ENCODE assay signal across 21 cellular contexts in genomic region chr5:155508673-155509072, GRCh38.
DNase-seq lines count a peak whose midpoint lies in the region; ATAC-seq, FAIRE-seq and TF ChIP-seq lines count a peak whose summit lies in the region.
"Had no signal": no experiment of that assay in that cellular context is flagged by ENCODE, and none has a peak within 500 bp of the region (broad histone marks: within the 10 kb centered on the region; RNA-seq: fewer than 3 reads in every experiment).

No MANE protein-coding gene starts in this region.

- CTCF ChIA-PET in HepG2 (lab: Yijun Ruan, JAX; ENCODE audit: low intra/inter-chr PET ratio, low total read pairs): no interaction called here

- FAIRE-seq in HepG2 (lab: Jason Lieb, UNC): no peak
- no peak for FAIRE-seq in small intestine (lab: Jason Lieb, UNC)
- FAIRE-seq: A204.1, GM12891, GM18507 had no signal

- H3K36me3 ChIP-seq in HepG2 (replicated peaks in 1 of 2; ENCODE audit: control insufficient read depth in 1 of 2, insufficient read depth in 2 of 2, low read length in 2 of 2) (no peaks in the 10 kb centered on the region), small intestine (ENCODE audit: control insufficient read depth in 2 of 2, insufficient read depth in 2 of 2, low read length in 2 of 2) (no peaks in the 10 kb centered on the region)
- H3K36me3 ChIP-seq: BLaER1 had no signal

- H3K4me3 ChIP-seq in HepG2 (replicated peaks in 1 of 3; ENCODE audit: insufficient read depth in 1 of 3, low read depth in 2 of 3, low read length in 3 of 3) (no peak overlapping the region), small intestine (ENCODE audit: low read depth in 1 of 2, low read length in 2 of 2) (no peak overlapping the region)
- H3K4me3 ChIP-seq: BLaER1, GM23338 had no signal

- no peak overlapping the region for H3K4me3 Mint-ChIP-seq in type B pancreatic cell
- H3K4me3 Mint-ChIP-seq: B cell; CD4-positive, CD25-positive, alpha-beta regulatory T cell; CD8-positive, alpha-beta T cell; GM23338; H9 had no signal

- H3K79me2 ChIP-seq in HepG2 (ENCODE audit: insufficient read depth, low read length): no peaks in the 10 kb centered on the region

- H3K27ac Mint-ChIP-seq in type B pancreatic cell: no peak overlapping the region
- H3K27ac Mint-ChIP-seq: B cell; CD4-positive, CD25-positive, alpha-beta regulatory T cell; CD8-positive, alpha-beta T cell; GM23338; H9 had no signal

- 28% methylated on average over 3 of the region's 3 CpGs for WGBS in HepG2 (ENCODE audit: low lambda C conversion rate)
- 39 to 72% (median 52%) methylated on average over 3 of the region's 3 CpGs for WGBS in small intestine, 3 donors

- H3K4me1 Mint-ChIP-seq in type B pancreatic cell (ENCODE audit: unreplicated experiment): no peaks in the 10 kb centered on the region
- H3K4me1 Mint-ChIP-seq: B cell; CD4-positive, CD25-positive, alpha-beta regulatory T cell had no signal

- in situ Hi-C loops in HepG2 (cut with HindIII; ENCODE audit: extremely low pct_ligation_motif_present, low pct_unique_long_range_greater_than_20kb): no loop called here

- H3K4me2 ChIP-seq in HepG2 (ENCODE audit: low read depth, low read length): no peak overlapping the region
- H3K4me2 ChIP-seq: BLaER1, GM23338 had no signal

- TF ChIP-seq CTCF in HepG2 (CRISPR knock-in tag; IDR thresholded peaks at IDR 0.05) (no peak), type B pancreatic cell (conservative IDR thresholded peaks at IDR 0.05) (no peak)

- peaks cover 12% of the 10 kb centered on the region for H3K27me3 Mint-ChIP-seq in type B pancreatic cell
- H3K27me3 Mint-ChIP-seq: B cell; CD4-positive, CD25-positive, alpha-beta regulatory T cell had no signal

- H2AFZ ChIP-seq in HepG2 (ENCODE audit: low read length): peak overlapping the region; percentile 54
- H2AFZ ChIP-seq: GM23338 had no signal

- H3K4me1 ChIP-seq in HepG2 (ENCODE audit: insufficient read depth, low read length) (peaks cover 33% of the 10 kb centered on the region), small intestine (ENCODE audit: control insufficient read depth in 2 of 2, insufficient read depth in 1 of 2, low read depth in 1 of 2, low read length in 1 of 2) (no peaks in the 10 kb centered on the region)
- H3K4me1 ChIP-seq: BLaER1 had no signal

- no peaks in the 10 kb centered on the region for H3K9me3 Mint-ChIP-seq in type B pancreatic cell
- H3K9me3 Mint-ChIP-seq: CD8-positive, alpha-beta T cell; GM23338; H9 had no signal

- H3K27ac ChIP-seq in HepG2 (ENCODE audit: extremely low read length, insufficient read depth, low read length) (no peak overlapping the region), small intestine (ENCODE audit: low read depth in 1 of 2, low read length in 1 of 2) (no peak overlapping the region)
- H3K27ac ChIP-seq: BLaER1, C4-2B had no signal

- no peak for TF ChIP-seq RAD21 in HepG2 (CRISPR knock-in tag; IDR thresholded peaks at IDR 0.05)

- POLR2A ChIA-PET in HepG2 (lab: Yijun Ruan, JAX): no interaction called here

- H3K9ac ChIP-seq in HepG2 (ENCODE audit: insufficient read depth, low read depth, low read length): no peak overlapping the region
- H3K9ac ChIP-seq: BLaER1 had no signal

- no peaks in the 10 kb centered on the region for H3K9me3 ChIP-seq in HepG2 (ENCODE audit: low read length)
- no peaks in the 10 kb centered on the region for H3K9me3 ChIP-seq in small intestine (ENCODE audit: control insufficient read depth, low read depth)
- H3K9me3 ChIP-seq: BLaER1, Caco-2 had no signal

- DNase-seq in HuH-7 (ENCODE audit: low spot score) (peak; percentile 2), NCI-H69 (lab: John Stamatoyannopoulos, UW) (peak; percentile 27), HepG2 (ENCODE audit: low spot score) (peak; percentile 48), small intestine (peak; percentile 9), type B pancreatic cell (ENCODE audit: extremely low spot score, unreplicated experiment) (no peak), NCI-H2107 (lab: John Stamatoyannopoulos, UW) (no peak)
- DNase-seq: Caco-2; CD4-positive, CD25-positive, alpha-beta regulatory T cell; CD8-positive, alpha-beta T cell; DMS153; GF-D8; H9 had no signal

- intact Hi-C loops in HepG2 (cut with micrococcal nuclease; ENCODE audit: unreplicated experiment): loop anchor here (1.0 kb wide), 1 partner anchor 48 kb away; no protein-coding TSS in a partner anchor

- no peak for TF ChIP-seq POLR2A in HepG2 (IDR thresholded peaks at IDR 0.05; ENCODE audit: insufficient read depth in 1 of 2, low read depth in 2 of 2, low read length in 2 of 2)

- H3K36me3 Mint-ChIP-seq in type B pancreatic cell: no peaks in the 10 kb centered on the region
- H3K36me3 Mint-ChIP-seq: CD4-positive, CD25-positive, alpha-beta regulatory T cell; CD8-positive, alpha-beta T cell had no signal

- H4K20me1 ChIP-seq in HepG2 (ENCODE audit: insufficient read depth, low read length): no peaks in the 10 kb centered on the region
- H4K20me1 ChIP-seq: BLaER1 had no signal

- no peak for TF ChIP-seq EP300 in HepG2 (IDR thresholded peaks at IDR 0.05; ENCODE audit: low read depth in 2 of 2, low read length in 2 of 2)
- TF ChIP-seq EP300 in HepG2 (CRISPR knock-in tag; IDR thresholded peaks at IDR 0.05; ENCODE audit: borderline replicate concordance): no peak

- H3K27me3 ChIP-seq in HepG2 (ENCODE audit: control insufficient read depth in 1 of 2, insufficient read depth in 2 of 2, low read length in 2 of 2): no peaks in the 10 kb centered on the region
- no peaks in the 10 kb centered on the region for H3K27me3 ChIP-seq in small intestine (ENCODE audit: control insufficient read depth in 2 of 2, insufficient read depth in 2 of 2, low read length in 2 of 2)
- H3K27me3 ChIP-seq: BLaER1 had no signal

- ATAC-seq in HepG2 (peak; percentile 86), HG03175 (IDR thresholded peaks at IDR 0.05; ENCODE audit: unreplicated experiment) (no peak)
- ATAC-seq: CD8-positive, alpha-beta T cell; GM23338; HCT116 had no signal

- BruUV-seq in HepG2 (replicated peaks; lab: Mats Ljungman, UMichigan): no TSS peak

TF ChIP-seq in HepG2, 621 proteins besides CTCF, POLR2A, EP300 and RAD21:
- no peak for TF ChIP-seq NFKB2 (CRISPR knock-in tag; IDR thresholded peaks at IDR 0.05; ENCODE audit: borderline replicate concordance)
- TF ChIP-seq ZNF550 (CRISPR knock-in tag; IDR thresholded peaks at IDR 0.05; ENCODE audit: borderline replicate concordance): no peak
- TF ChIP-seq SNAPC5 (CRISPR knock-in tag; IDR thresholded peaks at IDR 0.05; ENCODE audit: borderline replicate concordance): no peak
- TF ChIP-seq RXRB (CRISPR knock-in tag; IDR thresholded peaks at IDR 0.05; ENCODE audit: borderline replicate concordance): peak; percentile 45; the same call in 1 of the 2 replicates
- TF ChIP-seq, protein P1, sequence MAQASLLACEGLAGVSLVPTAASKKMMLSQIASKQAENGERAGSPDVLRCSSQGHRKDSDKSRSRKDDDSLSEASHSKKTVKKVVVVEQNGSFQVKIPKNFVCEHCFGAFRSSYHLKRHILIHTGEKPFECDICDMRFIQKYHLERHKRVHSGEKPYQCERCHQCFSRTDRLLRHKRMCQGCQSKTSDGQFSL (CRISPR knock-in tag; IDR thresholded peaks at IDR 0.05): no peak
- peak; percentile 70 for TF ChIP-seq HNF4A (CRISPR knock-in tag; IDR thresholded peaks at IDR 0.05)
- TF ChIP-seq TAF1 (CRISPR knock-in tag; IDR thresholded peaks at IDR 0.05): no peak
- no peak for TF ChIP-seq ATF1 (CRISPR knock-in tag; IDR thresholded peaks at IDR 0.05)
- TF ChIP-seq, protein P2, sequence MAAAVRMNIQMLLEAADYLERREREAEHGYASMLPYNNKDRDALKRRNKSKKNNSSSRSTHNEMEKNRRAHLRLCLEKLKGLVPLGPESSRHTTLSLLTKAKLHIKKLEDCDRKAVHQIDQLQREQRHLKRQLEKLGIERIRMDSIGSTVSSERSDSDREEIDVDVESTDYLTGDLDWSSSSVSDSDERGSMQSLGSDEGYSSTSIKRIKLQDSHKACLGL (CRISPR knock-in tag; IDR thresholded peaks at IDR 0.05): no peak
- no peak for TF ChIP-seq ETV6 (CRISPR knock-in tag; conservative IDR thresholded peaks at IDR 0.05)
- no peak for TF ChIP-seq ZNF317 (CRISPR knock-in tag; IDR thresholded peaks at IDR 0.05)
- TF ChIP-seq, protein P3, sequence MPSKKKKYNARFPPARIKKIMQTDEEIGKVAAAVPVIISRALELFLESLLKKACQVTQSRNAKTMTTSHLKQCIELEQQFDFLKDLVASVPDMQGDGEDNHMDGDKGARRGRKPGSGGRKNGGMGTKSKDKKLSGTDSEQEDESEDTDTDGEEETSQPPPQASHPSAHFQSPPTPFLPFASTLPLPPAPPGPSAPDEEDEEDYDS (CRISPR knock-in tag; IDR thresholded peaks at IDR 0.05): no peak
- TF ChIP-seq HNF4G (IDR thresholded peaks at IDR 0.05; ENCODE audit: borderline replicate concordance, low read depth, low read length): peak; percentile 31; the same call in 1 of the 2 replicates
- no peak for TF ChIP-seq HNF4G (CRISPR knock-in tag; IDR thresholded peaks at IDR 0.05; ENCODE audit: borderline replicate concordance, low read depth)
- TF ChIP-seq TOE1 (CRISPR knock-in tag; IDR thresholded peaks at IDR 0.05): no peak

Comparison
In these comparisons a context has a peak if more than half of its experiments do, and no peak if none do; other contexts are left out.
1. DNase-seq: peak in HuH-7 (single experiment), NCI-H69 (single experiment), HepG2 (single experiment) and small intestine (single experiment); none in type B pancreatic cell (single experiment) and NCI-H2107 (single experiment).